ENCODE assay signal across 14 cellular contexts in genomic region chr21:14888202-14888601, GRCh38.
"Had no signal": no experiment of that assay in that cellular context is flagged by ENCODE, and none has a peak within 500 bp of the region (broad histone marks: within the 10 kb centered on the region; RNA-seq: fewer than 3 reads in every experiment).

No MANE protein-coding gene starts in this region.

- H3K27ac Mint-ChIP-seq: activated B cell treated with CpG ODN at 0.5 μM for 24 hours; activated CD4-positive, alpha-beta T cell treated with anti-CD3 and anti-CD28 coated beads, Interleukin-2, amount 10 ng/mL, durations not matched to agents 24 days and 14 days; activated naive CD4-positive, alpha-beta T cell treated with anti-CD3 and anti-CD28 coated beads for 36 hours; activated T-helper 17 cell treated with anti-CD3 and anti-CD28 coated beads, Interleukin-2, amount 50 U/mL, for 72 hours; effector memory CD8-positive, alpha-beta T cell; stimulated activated naive CD8-positive, alpha-beta T cell treated with anti-CD3 and anti-CD28 coated beads, Interleukin-15, Interleukin-2, amounts not matched to agents 100 ng/mL and 50 ng/mL, for 24 hours had no signal

- ATAC-seq: activated T-helper 17 cell treated with anti-CD3 and anti-CD28 coated beads, Interleukin-2, amount 50 U/mL, for 72 hours; effector memory CD8-positive, alpha-beta T cell had no signal

- DNase-seq: activated B cell treated with CpG ODN at 0.5 μM for 24 hours; activated CD4-positive, alpha-beta T cell treated with anti-CD3 and anti-CD28 coated beads, Interleukin-2, amount 10 ng/mL, durations not matched to agents 24 days and 14 days; activated CD8-positive, alpha-beta memory T cell treated with anti-CD3 and anti-CD28 coated beads for 24 hours; activated naive CD4-positive, alpha-beta T cell treated with anti-CD3 and anti-CD28 coated beads for 36 hours; effector memory CD8-positive, alpha-beta T cell; lower lobe of right lung; naive B cell; right cardiac atrium; stimulated activated CD4-positive, alpha-beta T cell treated with anti-CD3 and anti-CD28 coated beads, Interleukin-2, amount 100 ng/mL, for 24 hours; T-helper 2 cell had no signal

- H3K4me1 ChIP-seq: lower lobe of right lung had no signal

- H3K27me3 Mint-ChIP-seq: activated B cell treated with CpG ODN at 0.5 μM for 24 hours; activated CD4-positive, alpha-beta T cell treated with anti-CD3 and anti-CD28 coated beads, Interleukin-2, amount 10 ng/mL, durations not matched to agents 24 days and 14 days; effector memory CD8-positive, alpha-beta T cell; naive B cell had no signal

- H3K4me1 Mint-ChIP-seq: activated T-helper 17 cell treated with anti-CD3 and anti-CD28 coated beads, Interleukin-2, amount 50 U/mL, for 72 hours had no signal

- H3K27ac ChIP-seq: epithelial cell of prostate, lower lobe of right lung, thoracic aorta had no signal

- H3K4me3 ChIP-seq: lower lobe of right lung, thoracic aorta had no signal

- H3K9me3 Mint-ChIP-seq: activated B cell treated with CpG ODN at 0.5 μM for 24 hours; activated CD4-positive, alpha-beta T cell treated with anti-CD3 and anti-CD28 coated beads, Interleukin-2, amount 10 ng/mL, durations not matched to agents 24 days and 14 days; activated naive CD4-positive, alpha-beta T cell treated with anti-CD3 and anti-CD28 coated beads for 36 hours; activated T-helper 17 cell treated with anti-CD3 and anti-CD28 coated beads, Interleukin-2, amount 50 U/mL, for 72 hours; effector memory CD8-positive, alpha-beta T cell; naive B cell; stimulated activated naive CD8-positive, alpha-beta T cell treated with anti-CD3 and anti-CD28 coated beads, Interleukin-15, Interleukin-2, amounts not matched to agents 100 ng/mL and 50 ng/mL, for 24 hours had no signal

- H3K36me3 Mint-ChIP-seq: naive B cell had no signal

- H3K4me3 Mint-ChIP-seq: activated B cell treated with CpG ODN at 0.5 μM for 24 hours; activated CD4-positive, alpha-beta T cell treated with anti-CD3 and anti-CD28 coated beads, Interleukin-2, amount 10 ng/mL, durations not matched to agents 24 days and 14 days; activated naive CD4-positive, alpha-beta T cell treated with anti-CD3 and anti-CD28 coated beads for 36 hours; activated T-helper 17 cell treated with anti-CD3 and anti-CD28 coated beads, Interleukin-2, amount 50 U/mL, for 72 hours; effector memory CD8-positive, alpha-beta T cell; naive B cell; stimulated activated naive CD8-positive, alpha-beta T cell treated with anti-CD3 and anti-CD28 coated beads, Interleukin-15, Interleukin-2, amounts not matched to agents 100 ng/mL and 50 ng/mL, for 24 hours had no signal
